Comparison of ENCODE assay signal across 1 cellular context in the genomic region with DNA sequence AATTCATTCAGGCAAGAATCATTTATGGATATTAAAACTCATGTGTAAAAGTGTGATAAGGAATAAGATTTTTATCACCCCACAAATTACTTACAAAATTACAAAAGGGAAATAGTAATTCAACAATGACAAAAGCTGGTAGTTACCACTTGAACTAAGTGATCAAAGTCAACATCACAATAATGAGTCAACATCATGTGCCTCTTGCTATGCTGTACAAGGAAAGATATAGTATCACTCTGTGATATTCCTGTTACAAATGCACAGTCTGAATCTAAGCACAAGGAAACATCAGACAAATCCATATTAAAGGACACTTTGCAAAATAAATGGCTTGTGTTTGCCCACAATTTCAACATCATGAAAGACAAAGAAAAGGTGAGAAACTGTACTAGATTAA.
TF ChIP-seq lines count a peak whose summit lies in the region.

No MANE protein-coding gene starts in this region.

TF ChIP-seq in WTC11, 78 proteins besides CTCF, POLR2A, EP300 and RAD21 (continued from another document):
- TF ChIP-seq, protein P1, sequence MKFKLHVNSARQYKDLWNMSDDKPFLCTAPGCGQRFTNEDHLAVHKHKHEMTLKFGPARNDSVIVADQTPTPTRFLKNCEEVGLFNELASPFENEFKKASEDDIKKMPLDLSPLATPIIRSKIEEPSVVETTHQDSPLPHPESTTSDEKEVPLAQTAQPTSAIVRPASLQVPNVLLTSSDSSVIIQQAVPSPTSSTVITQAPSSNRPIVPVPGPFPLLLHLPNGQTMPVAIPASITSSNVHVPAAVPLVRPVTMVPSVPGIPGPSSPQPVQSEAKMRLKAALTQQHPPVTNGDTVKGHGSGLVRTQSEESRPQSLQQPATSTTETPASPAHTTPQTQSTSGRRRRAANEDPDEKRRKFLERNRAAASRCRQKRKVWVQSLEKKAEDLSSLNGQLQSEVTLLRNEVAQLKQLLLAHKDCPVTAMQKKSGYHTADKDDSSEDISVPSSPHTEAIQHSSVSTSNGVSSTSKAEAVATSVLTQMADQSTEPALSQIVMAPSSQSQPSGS (CRISPR knock-in tag; IDR thresholded peaks at IDR 0.05; ENCODE audit: borderline replicate concordance, low read depth): no peak
- TF ChIP-seq, protein P2, sequence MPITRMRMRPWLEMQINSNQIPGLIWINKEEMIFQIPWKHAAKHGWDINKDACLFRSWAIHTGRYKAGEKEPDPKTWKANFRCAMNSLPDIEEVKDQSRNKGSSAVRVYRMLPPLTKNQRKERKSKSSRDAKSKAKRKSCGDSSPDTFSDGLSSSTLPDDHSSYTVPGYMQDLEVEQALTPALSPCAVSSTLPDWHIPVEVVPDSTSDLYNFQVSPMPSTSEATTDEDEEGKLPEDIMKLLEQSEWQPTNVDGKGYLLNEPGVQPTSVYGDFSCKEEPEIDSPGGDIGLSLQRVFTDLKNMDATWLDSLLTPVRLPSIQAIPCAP (CRISPR knock-in tag; IDR thresholded peaks at IDR 0.05): no peak
- TF ChIP-seq, protein P3, sequence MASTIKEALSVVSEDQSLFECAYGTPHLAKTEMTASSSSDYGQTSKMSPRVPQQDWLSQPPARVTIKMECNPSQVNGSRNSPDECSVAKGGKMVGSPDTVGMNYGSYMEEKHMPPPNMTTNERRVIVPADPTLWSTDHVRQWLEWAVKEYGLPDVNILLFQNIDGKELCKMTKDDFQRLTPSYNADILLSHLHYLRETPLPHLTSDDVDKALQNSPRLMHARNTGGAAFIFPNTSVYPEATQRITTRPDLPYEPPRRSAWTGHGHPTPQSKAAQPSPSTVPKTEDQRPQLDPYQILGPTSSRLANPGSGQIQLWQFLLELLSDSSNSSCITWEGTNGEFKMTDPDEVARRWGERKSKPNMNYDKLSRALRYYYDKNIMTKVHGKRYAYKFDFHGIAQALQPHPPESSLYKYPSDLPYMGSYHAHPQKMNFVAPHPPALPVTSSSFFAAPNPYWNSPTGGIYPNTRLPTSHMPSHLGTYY (CRISPR knock-in tag; IDR thresholded peaks at IDR 0.05): no peak
- TF ChIP-seq, protein P4, sequence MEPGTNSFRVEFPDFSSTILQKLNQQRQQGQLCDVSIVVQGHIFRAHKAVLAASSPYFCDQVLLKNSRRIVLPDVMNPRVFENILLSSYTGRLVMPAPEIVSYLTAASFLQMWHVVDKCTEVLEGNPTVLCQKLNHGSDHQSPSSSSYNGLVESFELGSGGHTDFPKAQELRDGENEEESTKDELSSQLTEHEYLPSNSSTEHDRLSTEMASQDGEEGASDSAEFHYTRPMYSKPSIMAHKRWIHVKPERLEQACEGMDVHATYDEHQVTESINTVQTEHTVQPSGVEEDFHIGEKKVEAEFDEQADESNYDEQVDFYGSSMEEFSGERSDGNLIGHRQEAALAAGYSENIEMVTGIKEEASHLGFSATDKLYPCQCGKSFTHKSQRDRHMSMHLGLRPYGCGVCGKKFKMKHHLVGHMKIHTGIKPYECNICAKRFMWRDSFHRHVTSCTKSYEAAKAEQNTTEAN (CRISPR knock-in tag; IDR thresholded peaks at IDR 0.05): no peak
- TF ChIP-seq, protein P5, sequence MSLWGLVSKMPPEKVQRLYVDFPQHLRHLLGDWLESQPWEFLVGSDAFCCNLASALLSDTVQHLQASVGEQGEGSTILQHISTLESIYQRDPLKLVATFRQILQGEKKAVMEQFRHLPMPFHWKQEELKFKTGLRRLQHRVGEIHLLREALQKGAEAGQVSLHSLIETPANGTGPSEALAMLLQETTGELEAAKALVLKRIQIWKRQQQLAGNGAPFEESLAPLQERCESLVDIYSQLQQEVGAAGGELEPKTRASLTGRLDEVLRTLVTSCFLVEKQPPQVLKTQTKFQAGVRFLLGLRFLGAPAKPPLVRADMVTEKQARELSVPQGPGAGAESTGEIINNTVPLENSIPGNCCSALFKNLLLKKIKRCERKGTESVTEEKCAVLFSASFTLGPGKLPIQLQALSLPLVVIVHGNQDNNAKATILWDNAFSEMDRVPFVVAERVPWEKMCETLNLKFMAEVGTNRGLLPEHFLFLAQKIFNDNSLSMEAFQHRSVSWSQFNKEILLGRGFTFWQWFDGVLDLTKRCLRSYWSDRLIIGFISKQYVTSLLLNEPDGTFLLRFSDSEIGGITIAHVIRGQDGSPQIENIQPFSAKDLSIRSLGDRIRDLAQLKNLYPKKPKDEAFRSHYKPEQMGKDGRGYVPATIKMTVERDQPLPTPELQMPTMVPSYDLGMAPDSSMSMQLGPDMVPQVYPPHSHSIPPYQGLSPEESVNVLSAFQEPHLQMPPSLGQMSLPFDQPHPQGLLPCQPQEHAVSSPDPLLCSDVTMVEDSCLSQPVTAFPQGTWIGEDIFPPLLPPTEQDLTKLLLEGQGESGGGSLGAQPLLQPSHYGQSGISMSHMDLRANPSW (CRISPR knock-in tag; conservative IDR thresholded peaks at IDR 0.05; ENCODE audit: low read depth): no peak
- TF ChIP-seq ZNF671 (CRISPR knock-in tag; IDR thresholded peaks at IDR 0.05) (no peak), NFATC4 (CRISPR knock-in tag; IDR thresholded peaks at IDR 0.05) (no peak)
- TF ChIP-seq, protein P6, sequence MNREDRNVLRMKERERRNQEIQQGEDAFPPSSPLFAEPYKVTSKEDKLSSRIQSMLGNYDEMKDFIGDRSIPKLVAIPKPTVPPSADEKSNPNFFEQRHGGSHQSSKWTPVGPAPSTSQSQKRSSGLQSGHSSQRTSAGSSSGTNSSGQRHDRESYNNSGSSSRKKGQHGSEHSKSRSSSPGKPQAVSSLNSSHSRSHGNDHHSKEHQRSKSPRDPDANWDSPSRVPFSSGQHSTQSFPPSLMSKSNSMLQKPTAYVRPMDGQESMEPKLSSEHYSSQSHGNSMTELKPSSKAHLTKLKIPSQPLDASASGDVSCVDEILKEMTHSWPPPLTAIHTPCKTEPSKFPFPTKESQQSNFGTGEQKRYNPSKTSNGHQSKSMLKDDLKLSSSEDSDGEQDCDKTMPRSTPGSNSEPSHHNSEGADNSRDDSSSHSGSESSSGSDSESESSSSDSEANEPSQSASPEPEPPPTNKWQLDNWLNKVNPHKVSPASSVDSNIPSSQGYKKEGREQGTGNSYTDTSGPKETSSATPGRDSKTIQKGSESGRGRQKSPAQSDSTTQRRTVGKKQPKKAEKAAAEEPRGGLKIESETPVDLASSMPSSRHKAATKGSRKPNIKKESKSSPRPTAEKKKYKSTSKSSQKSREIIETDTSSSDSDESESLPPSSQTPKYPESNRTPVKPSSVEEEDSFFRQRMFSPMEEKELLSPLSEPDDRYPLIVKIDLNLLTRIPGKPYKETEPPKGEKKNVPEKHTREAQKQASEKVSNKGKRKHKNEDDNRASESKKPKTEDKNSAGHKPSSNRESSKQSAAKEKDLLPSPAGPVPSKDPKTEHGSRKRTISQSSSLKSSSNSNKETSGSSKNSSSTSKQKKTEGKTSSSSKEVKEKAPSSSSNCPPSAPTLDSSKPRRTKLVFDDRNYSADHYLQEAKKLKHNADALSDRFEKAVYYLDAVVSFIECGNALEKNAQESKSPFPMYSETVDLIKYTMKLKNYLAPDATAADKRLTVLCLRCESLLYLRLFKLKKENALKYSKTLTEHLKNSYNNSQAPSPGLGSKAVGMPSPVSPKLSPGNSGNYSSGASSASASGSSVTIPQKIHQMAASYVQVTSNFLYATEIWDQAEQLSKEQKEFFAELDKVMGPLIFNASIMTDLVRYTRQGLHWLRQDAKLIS (CRISPR knock-in tag; IDR thresholded peaks at IDR 0.05; ENCODE audit: borderline replicate concordance): no peak
